Comparison of ENCODE assay signal across 8 cellular contexts in the genomic region with DNA sequence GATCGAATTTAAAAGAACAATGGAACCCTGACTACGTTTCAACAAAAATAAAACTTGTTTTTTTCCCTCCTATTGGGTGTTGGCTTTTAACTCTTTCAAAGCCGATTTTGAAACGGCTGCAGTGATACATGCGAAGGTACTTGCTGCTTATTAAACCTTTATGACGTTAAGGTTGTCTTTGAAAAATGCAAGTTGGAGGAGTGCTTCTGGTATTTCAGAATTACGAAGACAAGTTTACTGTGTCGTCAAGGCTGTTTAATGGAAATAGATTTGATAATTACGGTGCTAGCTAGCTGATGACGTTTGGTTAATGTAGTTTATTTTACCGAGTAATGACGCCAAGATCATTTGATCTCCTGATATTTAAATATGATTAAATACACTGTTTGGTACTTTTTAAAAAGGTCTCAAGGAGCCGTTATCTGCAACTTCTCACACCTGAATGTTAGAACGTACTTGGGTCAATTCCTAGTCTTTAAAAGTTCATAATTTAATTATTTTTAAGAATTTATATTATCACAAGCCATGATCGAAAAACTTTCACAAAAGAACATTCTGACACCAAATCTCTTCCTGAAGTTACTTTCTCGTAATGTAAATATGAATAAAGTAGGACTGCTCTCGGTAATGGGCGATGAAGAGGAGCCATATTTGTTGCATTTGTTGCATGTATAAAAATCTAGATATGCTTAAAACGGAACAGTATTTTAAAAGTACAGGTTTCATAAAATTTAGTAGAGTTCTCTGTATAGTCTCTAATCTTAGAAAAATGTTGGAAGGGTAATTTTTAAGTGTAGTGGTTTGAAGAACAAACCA. TPM values are rescaled to one million over a fixed set of nuclear protein-coding genes. Genes with fewer than 3 reads are reported as not detected.
DNase-seq lines count a peak whose midpoint lies in the region; ATAC-seq and TF ChIP-seq lines count a peak whose summit lies in the region.

No MANE protein-coding gene starts in this region.

- H3K4me3 Mint-ChIP-seq in CD8-positive, alpha-beta T cell = peak overlapping the region; percentile 95
- peak overlapping the region; percentile 99 for H3K4me3 Mint-ChIP-seq in activated CD8-positive, alpha-beta T cell treated with anti-CD3 and anti-CD28 coated beads for 36 hours

- CTCF ChIA-PET in CD8-positive, alpha-beta T cell (lab: Charles Lee) = interaction anchor here (1.0 to 6.7 kb wide), 6 partner anchors 13 to 74 kb away, joined by 3 to 57 read pairs (median 8); no protein-coding TSS in a partner anchor
- CTCF ChIA-PET in activated CD8-positive, alpha-beta T cell treated with anti-CD3 and anti-CD28 coated beads for 36 hours (lab: Charles Lee) = interaction anchor here (1.0 to 6.7 kb wide), 8 partner anchors 19 to 75 kb away, joined by 3 to 64 read pairs (median 7); a partner anchor contains a TSS

- TF ChIP-seq CTCF in CD8-positive, alpha-beta T cell (IDR thresholded peaks at IDR 0.05) = no peak
- TF ChIP-seq CTCF in activated CD8-positive, alpha-beta T cell treated with anti-CD3 and anti-CD28 coated beads for 36 hours (IDR thresholded peaks at IDR 0.05) = no peak
- TF ChIP-seq CTCF in foreskin keratinocyte (conservative IDR thresholded peaks at IDR 0.05) = no peak
- no peak for TF ChIP-seq CTCF in retinal pigment epithelial cell (conservative IDR thresholded peaks at IDR 0.05; ENCODE audit: low read depth, low read length)

- peak overlapping the region; percentile 99 for H3K27ac ChIP-seq in CD8-positive, alpha-beta T cell (ENCODE audit: low read depth, low read length)
- H3K27ac ChIP-seq in Karpas-422 (ENCODE audit: low read length) (peak overlapping the region; percentile 89), foreskin keratinocyte (peak overlapping the region; percentile 94)

- no peaks in the 10 kb centered on the region for H3K9me3 Mint-ChIP-seq in CD8-positive, alpha-beta T cell
- no peaks in the 10 kb centered on the region for H3K9me3 Mint-ChIP-seq in activated CD8-positive, alpha-beta T cell treated with anti-CD3 and anti-CD28 coated beads for 36 hours

- H3K27ac Mint-ChIP-seq in CD8-positive, alpha-beta T cell = peak overlapping the region; percentile 99
- peak overlapping the region; percentile 99 for H3K27ac Mint-ChIP-seq in activated CD8-positive, alpha-beta T cell treated with anti-CD3 and anti-CD28 coated beads for 36 hours

- POLR2A ChIA-PET in CD8-positive, alpha-beta T cell (lab: Charles Lee) = interaction anchor here (0.7 to 13.5 kb wide), 18 partner anchors 11 to 1346 kb away, joined by 3 to 382 read pairs (median 14); a partner anchor contains a TSS
- POLR2A ChIA-PET in activated CD8-positive, alpha-beta T cell treated with anti-CD3 and anti-CD28 coated beads for 36 hours (lab: Charles Lee) = interaction anchor here (0.6 to 19.7 kb wide), 17 partner anchors 9 to 80 kb away, joined by 3 to 642 read pairs (median 19); a partner anchor contains a TSS

- H3K27me3 Mint-ChIP-seq in CD8-positive, alpha-beta T cell (ENCODE audit: low read depth) = no peaks in the 10 kb centered on the region
- H3K27me3 Mint-ChIP-seq in activated CD8-positive, alpha-beta T cell treated with anti-CD3 and anti-CD28 coated beads for 36 hours = no peaks in the 10 kb centered on the region

- H3K4me3 ChIP-seq in CD8-positive, alpha-beta T cell (ENCODE audit: low read depth, low read length) = peak overlapping the region; percentile 74
- peak overlapping the region; percentile 94 for H3K4me3 ChIP-seq in Karpas-422 (ENCODE audit: low read length)
- H3K4me3 ChIP-seq in retinal pigment epithelial cell (ENCODE audit: low read length) = peak overlapping the region; percentile 99

- H3K36me3 ChIP-seq in CD8-positive, alpha-beta T cell (ENCODE audit: insufficient read depth, low read length) = peaks cover 21% of the 10 kb centered on the region
- peaks cover 52% of the 10 kb centered on the region for H3K36me3 ChIP-seq in Karpas-422 (ENCODE audit: insufficient read depth, low read length)

- no peaks in the 10 kb centered on the region for H3K27me3 ChIP-seq in CD8-positive, alpha-beta T cell (ENCODE audit: insufficient read depth, low read length)
- H3K27me3 ChIP-seq in Karpas-422 (ENCODE audit: low read length) (no peaks in the 10 kb centered on the region), foreskin keratinocyte (no peaks in the 10 kb centered on the region)

- intact Hi-C loops in CD8-positive, alpha-beta T cell (cut with DNase I, micrococcal nuclease) = loop anchor here (1.0 to 10.0 kb wide), 2 partner anchors 16 to 1949 kb away; a partner anchor contains a TSS
- intact Hi-C loops in activated CD8-positive, alpha-beta T cell treated with anti-CD3 and anti-CD28 coated beads for 36 hours (cut with micrococcal nuclease) = loop anchor here (2.0 to 5.0 kb wide), 4 partner anchors 21 to 52 kb away; no protein-coding TSS in a partner anchor

- H3K9ac ChIP-seq in Karpas-422 (ENCODE audit: low read length) = peak overlapping the region; percentile 99

- H3K36me3 Mint-ChIP-seq in CD8-positive, alpha-beta T cell = peaks cover 51% of the 10 kb centered on the region
- peaks cover 51% of the 10 kb centered on the region for H3K36me3 Mint-ChIP-seq in activated CD8-positive, alpha-beta T cell treated with anti-CD3 and anti-CD28 coated beads for 36 hours (ENCODE audit: low read depth)

- no peak overlapping the region for H2AFZ ChIP-seq in Karpas-422 (ENCODE audit: low read length)

- no peaks in the 10 kb centered on the region for H3K9me2 ChIP-seq in Karpas-422 (replicated peaks; ENCODE audit: insufficient read depth, low read length)

- DNase-seq in CD8-positive, alpha-beta T cell = peak in 2 of 7 experiments; percentile 17 to 68
- DNase-seq in Karpas-422 (peak; percentile 78), foreskin keratinocyte (peak in 1 of 2 donors; percentile 29), retinal pigment epithelial cell (ENCODE audit: low read depth) (no peak), GM03348 (ENCODE audit: low spot score) (no peak), GF-D8 (lab: John Stamatoyannopoulos, UW) (no peak)
- peak; percentile 25 for DNase-seq in activated CD8-positive, alpha-beta T cell treated with anti-CD3 and anti-CD28 coated beads for 36 hours

- peaks cover 66% of the 10 kb centered on the region for H3K4me1 Mint-ChIP-seq in CD8-positive, alpha-beta T cell (ENCODE audit: low read depth)
- peaks cover 48% of the 10 kb centered on the region for H3K4me1 Mint-ChIP-seq in activated CD8-positive, alpha-beta T cell treated with anti-CD3 and anti-CD28 coated beads for 36 hours (ENCODE audit: low read depth)

- H3K9me3 ChIP-seq in CD8-positive, alpha-beta T cell (ENCODE audit: low read length) = no peaks in the 10 kb centered on the region
- H3K9me3 ChIP-seq in Karpas-422 (ENCODE audit: low read length) = no peaks in the 10 kb centered on the region

- peaks cover 57% of the 10 kb centered on the region for H3K4me1 ChIP-seq in CD8-positive, alpha-beta T cell (ENCODE audit: insufficient read depth, low read length)
- H3K4me1 ChIP-seq in Karpas-422 (ENCODE audit: low read length) = peaks cover 33% of the 10 kb centered on the region
- peaks cover 47% of the 10 kb centered on the region for H3K4me1 ChIP-seq in foreskin keratinocyte

- H3K79me2 ChIP-seq in Karpas-422 (ENCODE audit: low read length) = peaks cover 59% of the 10 kb centered on the region

- peak overlapping the region; percentile 86 for H3K4me2 ChIP-seq in Karpas-422 (ENCODE audit: low read depth, low read length, poor library complexity, severe bottlenecking)

- peaks cover 3% of the 10 kb centered on the region; the same call in 1 of the 2 replicates for H4K20me1 ChIP-seq in Karpas-422 (ENCODE audit: insufficient read depth, low read depth, low read length)

- peak; percentile 37 for ATAC-seq in CD8-positive, alpha-beta T cell
- no peak for ATAC-seq in activated CD8-positive, alpha-beta T cell treated with anti-CD3 and anti-CD28 coated beads for 36 hours
- ATAC-seq in foreskin keratinocyte = no peak
- ATAC-seq in GM19467 (IDR thresholded peaks at IDR 0.05; ENCODE audit: unreplicated experiment) = no peak

RNA-seq across cellular contexts. Expression of a gene that starts 16.3 kb away (rescaled TPM):
- total RNA-seq in CD8-positive, alpha-beta T cell = 100 to 1,000 TPM; 615 to 669 TPM
- 22.1 and 37.3 TPM in 2 replicates for total RNA-seq in Karpas-422 (2014; rRNA removed; shearing (Covaris generic); ENCODE audit: low replicate concordance)
- 100 to 1,000 TPM; 124 to 138 TPM for total RNA-seq in activated CD8-positive, alpha-beta T cell treated with anti-CD3 and anti-CD28 coated beads for 36 hours
- 43.6 and 57.5 TPM in 2 replicates for total RNA-seq in foreskin keratinocyte
- polyA plus RNA-seq in foreskin keratinocyte = 12.9 and 13.7 TPM in 2 replicates

Comparison
In these comparisons a context has a peak if more than half of its experiments do, and no peak if none do; other contexts are left out.
1. DNase-seq: peak in Karpas-422 (single experiment) and activated CD8-positive, alpha-beta T cell treated with anti-CD3 and anti-CD28 coated beads for 36 hours (single experiment); none in retinal pigment epithelial cell (single experiment), GM03348 (single experiment) and GF-D8 (single experiment).
2. RNA of a gene that starts 16.3 kb away (total RNA-seq): 615 to 669 TPM in CD8-positive, alpha-beta T cell; 124 to 138 TPM in activated CD8-positive, alpha-beta T cell treated with anti-CD3 and anti-CD28 coated beads for 36 hours, 43.6 to 57.5 TPM in foreskin keratinocyte and 22.1 to 37.3 TPM in Karpas-422; every median in the first group is over 4 times any median in the second.
3. Peak in every context shown above with its lines, with median percentiles within 50 percentile points of each other: H3K27ac ChIP-seq and H3K4me3 ChIP-seq.